21 cellular contexts compared by ENCODE assay signal in the genomic region with DNA sequence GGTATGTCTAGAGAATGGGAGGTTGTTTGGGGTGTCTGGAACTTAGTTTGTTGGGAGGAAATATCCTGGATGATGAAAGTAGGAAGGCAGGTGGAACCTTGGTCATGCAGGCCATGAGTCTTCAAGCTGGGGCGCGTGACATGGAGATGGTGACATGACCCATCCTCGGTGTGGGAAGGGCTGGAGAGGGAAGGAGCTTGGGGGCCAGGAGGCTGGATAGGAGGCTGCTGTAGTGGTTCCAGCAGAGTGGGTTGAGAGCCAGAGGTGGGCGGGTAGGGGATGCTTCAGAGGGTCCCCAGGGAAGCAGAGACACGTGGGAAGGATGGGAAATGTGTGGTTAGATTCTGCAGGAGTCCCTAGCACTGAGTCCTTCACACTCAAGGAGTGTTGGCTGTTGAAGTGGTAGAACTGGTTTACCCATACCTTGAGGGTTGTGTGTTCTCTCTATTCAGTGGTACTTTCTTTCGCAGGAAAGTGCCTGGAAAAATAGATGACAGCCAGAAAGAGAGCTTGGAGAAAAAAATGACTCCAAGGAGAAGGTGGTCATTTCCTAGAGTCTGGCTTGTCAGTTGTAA. TPM values are rescaled to one million over a fixed set of nuclear protein-coding genes. Genes with fewer than 3 reads are reported as not detected.
DNase-seq lines count a peak whose midpoint lies in the region; TF ChIP-seq lines count a peak whose summit lies in the region.
"Had no signal": no experiment of that assay in that cellular context is flagged by ENCODE, and none has a peak within 500 bp of the region (broad histone marks: within the 10 kb centered on the region; RNA-seq: fewer than 3 reads in every experiment).

No MANE protein-coding gene starts in this region.

- CTCF ChIA-PET in mammary epithelial cell (lab: Charles Lee; ENCODE audit: low non-redundant PET), result no interaction called here

- H3K4me3 Mint-ChIP-seq in neural progenitor cell, result peak overlapping the region; percentile 13
- H3K4me3 Mint-ChIP-seq: activated B cell treated with CpG ODN at 0.5 μM for 24 hours; activated CD4-positive, alpha-beta memory T cell treated with anti-CD3 and anti-CD28 coated beads for 36 hours; CD8-positive, alpha-beta T cell; T-helper 17 cell had no signal

- H3K9ac ChIP-seq in mammary epithelial cell (ENCODE audit: insufficient read depth, low read length) (no peak overlapping the region), neural progenitor cell (no peak overlapping the region)

- H3K9me3 ChIP-seq in mammary epithelial cell (replicated peaks; ENCODE audit: insufficient read depth, low read length), result peaks cover 2% of the 10 kb centered on the region
- H3K9me3 ChIP-seq in neural progenitor cell (ENCODE audit: low read depth), result peaks cover 16% of the 10 kb centered on the region

- H3K4me2 ChIP-seq in mammary epithelial cell (ENCODE audit: insufficient read depth, low read depth, low read length) (no peak overlapping the region), neural progenitor cell (no peak overlapping the region)

- peaks cover 31% of the 10 kb centered on the region for H3K4me1 Mint-ChIP-seq in neural progenitor cell
- H3K4me1 Mint-ChIP-seq: activated B cell treated with CpG ODN at 0.5 μM for 24 hours, T-helper 17 cell had no signal

- H4K20me1 ChIP-seq in mammary epithelial cell (ENCODE audit: insufficient read depth, low read length) (no peaks in the 10 kb centered on the region), neural progenitor cell (ENCODE audit: low read depth) (no peaks in the 10 kb centered on the region)

- BruUV-seq in mammary epithelial cell (replicated peaks; lab: Mats Ljungman, UMichigan), result no TSS peak

- H3K4me1 ChIP-seq in mammary epithelial cell (ENCODE audit: insufficient read depth, low read length) (peaks cover 8% of the 10 kb centered on the region), neural progenitor cell (peaks cover 48% of the 10 kb centered on the region)

- H3K79me2 ChIP-seq in mammary epithelial cell (ENCODE audit: insufficient read depth, low read length), result peaks cover 71% of the 10 kb centered on the region
- H3K79me2 ChIP-seq in neural progenitor cell (ENCODE audit: low read depth), result peaks cover 98% of the 10 kb centered on the region

- in situ Hi-C loops in mammary epithelial cell (cut with MboI; ENCODE audit: low sequenced_read_pairs in 2 of 2), result no loop called here

- DNase-seq in DMS53 treated with DMSO at 0.1 percent for 48 hours (lab: John Stamatoyannopoulos, UW; ENCODE audit: unreplicated experiment), result peak; percentile 3
- DNase-seq in NCI-H2029 treated with DMSO at 0.1 percent for 48 hours (lab: John Stamatoyannopoulos, UW), result peak; percentile 65
- DNase-seq in mammary epithelial cell, result peak; percentile 49
- no peak for DNase-seq in neural progenitor cell (ENCODE audit: low spot score)
- DNase-seq in retina, result no peak
- no peak for DNase-seq in mesenteric fat pad (ENCODE audit: low spot score)
- DNase-seq in inferior parietal cortex (ENCODE audit: extremely low spot score), result no peak
- DNase-seq in midbrain (lab: John Stamatoyannopoulos, UW), result no peak
- DNase-seq: activated B cell treated with CpG ODN at 0.5 μM for 24 hours; activated CD4-positive, alpha-beta memory T cell treated with anti-CD3 and anti-CD28 coated beads for 36 hours; activated naive CD4-positive, alpha-beta T cell; activated T-cell treated with anti-CD3 and anti-CD28 coated beads, Interleukin-2, amount 50 U/mL, for 1 hour; amniotic stem cell; caudate nucleus; CD8-positive, alpha-beta T cell; left colon; NCI-H2227 treated with DMSO at 0.1 percent for 48 hours; SHP77 treated with DMSO at 0.1 percent for 48 hours; stimulated activated CD4-positive, alpha-beta T cell treated with anti-CD3 and anti-CD28 coated beads, Interleukin-12 subunit alpha, Interleukin-12 subunit beta, amount 100 ng/mL, for 4 hours; substantia nigra; T-helper 17 cell had no signal

- intact Hi-C loops in mammary epithelial cell (cut with micrococcal nuclease), result no loop called here

- H3K36me3 Mint-ChIP-seq in neural progenitor cell, result peaks cover 33% of the 10 kb centered on the region
- H3K36me3 Mint-ChIP-seq: activated CD4-positive, alpha-beta memory T cell treated with anti-CD3 and anti-CD28 coated beads for 36 hours; CD8-positive, alpha-beta T cell had no signal

- H3K27me3 Mint-ChIP-seq in neural progenitor cell (ENCODE audit: insufficient read depth, low read depth), result peaks cover 6% of the 10 kb centered on the region
- H3K27me3 Mint-ChIP-seq: activated B cell treated with CpG ODN at 0.5 μM for 24 hours; activated CD4-positive, alpha-beta memory T cell treated with anti-CD3 and anti-CD28 coated beads for 36 hours had no signal

- H3K4me3 ChIP-seq in mammary epithelial cell (replicated peaks in 1 of 3; ENCODE audit: insufficient read depth in 1 of 3, low read depth in 2 of 3, low read length in 3 of 3), result no peak overlapping the region
- H3K4me3 ChIP-seq in neural progenitor cell, result no peak overlapping the region

- H2AFZ ChIP-seq in mammary epithelial cell (ENCODE audit: low read depth, low read length) (no peak overlapping the region), neural progenitor cell (replicated peaks) (no peak overlapping the region)

- dilution Hi-C loops in mammary epithelial cell (cut with HindIII; ENCODE audit: low sequenced_read_pairs), result no loop called here

- H3K36me3 ChIP-seq in mammary epithelial cell (ENCODE audit: insufficient read depth, low read length) (no peaks in the 10 kb centered on the region), neural progenitor cell (no peaks in the 10 kb centered on the region)

- TF ChIP-seq CTCF in mammary epithelial cell (conservative IDR thresholded peaks at IDR 0.05 in 1 of 2, IDR thresholded peaks at IDR 0.05 in 1 of 2; ENCODE audit: extremely low read depth in 1 of 2, insufficient read depth in 1 of 2, low read depth in 1 of 2, low read length in 2 of 2) (no peak), neural progenitor cell (IDR thresholded peaks at IDR 0.05) (no peak)

- peaks cover 40% of the 10 kb centered on the region for H3F3A ChIP-seq in neural progenitor cell (ENCODE audit: low read depth)

- no peak overlapping the region for H3K27ac ChIP-seq in mammary epithelial cell (ENCODE audit: insufficient read depth, low read depth, low read length)
- peak overlapping the region; percentile 98 for H3K27ac ChIP-seq in neural progenitor cell

- H3K27ac Mint-ChIP-seq in neural progenitor cell, result peak overlapping the region; percentile 79
- H3K27ac Mint-ChIP-seq: activated B cell treated with CpG ODN at 0.5 μM for 24 hours; activated CD4-positive, alpha-beta memory T cell treated with anti-CD3 and anti-CD28 coated beads for 36 hours; CD8-positive, alpha-beta T cell; T-helper 17 cell had no signal

- 53% methylated on average over 5 of the region's 6 CpGs for WGBS in mammary epithelial cell (ENCODE audit: low coverage, missing lambda C conversion rate)

- H3K27me3 ChIP-seq in mammary epithelial cell (ENCODE audit: insufficient read depth, low read length) (no peaks in the 10 kb centered on the region), neural progenitor cell (no peaks in the 10 kb centered on the region)

- H3K9me3 Mint-ChIP-seq in neural progenitor cell, result peaks cover 31% of the 10 kb centered on the region
- H3K9me3 Mint-ChIP-seq: CD8-positive, alpha-beta T cell had no signal

RNA-seq across cellular contexts. Expression of a gene that starts 56.8 kb away (rescaled TPM):
- total RNA-seq in mammary epithelial cell (10 to 100 TPM; 15.3 to 18.4 TPM), neural progenitor cell (ENCODE audit: low replicate concordance) (35.6 and 46.6 TPM in 2 replicates), mesenteric fat pad (69.2 TPM)
- 11.5 TPM for polyA plus RNA-seq in mammary epithelial cell
- 33.4 TPM for polyA minus RNA-seq in mammary epithelial cell
- total RNA-seq: activated B cell treated with CpG ODN at 0.5 μM for 24 hours; CD8-positive, alpha-beta T cell had no signal

Comparison
In these comparisons a context has a peak if more than half of its experiments do, and no peak if none do; other contexts are left out.
1. DNase-seq: peak in DMS53 treated with DMSO at 0.1 percent for 48 hours (single experiment), NCI-H2029 treated with DMSO at 0.1 percent for 48 hours (single experiment) and mammary epithelial cell (single experiment); none in neural progenitor cell (single experiment), retina (single experiment), mesenteric fat pad (single experiment), inferior parietal cortex (single experiment) and midbrain (single experiment).